ENCODE assay signal across 26 cellular contexts in genomic region chr13:105952233-105952767, GRCh38.
DNase-seq lines count a peak whose midpoint lies in the region; ATAC-seq, FAIRE-seq and TF ChIP-seq lines count a peak whose summit lies in the region.
"Had no signal": no experiment of that assay in that cellular context is flagged by ENCODE, and none has a peak within 500 bp of the region (broad histone marks: within the 10 kb centered on the region; RNA-seq: fewer than 3 reads in every experiment).

No MANE protein-coding gene starts in this region.

- H3K4me2 ChIP-seq in GM12878 (ENCODE audit: control insufficient read depth, insufficient read depth) = no peak overlapping the region
- H3K4me2 ChIP-seq: hepatocyte had no signal

- no peak for TF ChIP-seq POLR2A in GM12878 (IDR thresholded peaks at IDR 0.05; ENCODE audit: low read depth, low read length)

- no peaks in the 10 kb centered on the region for H3K9me3 Mint-ChIP-seq in activated naive CD4-positive, alpha-beta T cell treated with anti-CD3 and anti-CD28 coated beads for 36 hours
- no peaks in the 10 kb centered on the region for H3K9me3 Mint-ChIP-seq in activated naive CD8-positive, alpha-beta T cell treated with anti-CD3 and anti-CD28 coated beads for 36 hours
- H3K9me3 Mint-ChIP-seq: activated CD4-positive, alpha-beta memory T cell treated with anti-CD3 and anti-CD28 coated beads for 36 hours; activated T-helper 2 cell treated with anti-CD3 and anti-CD28 coated beads, Interferon-gamma antibody, Interleukin-2, Interleukin-4, amounts not matched to agents 10 μg/mL and 5 μg/mL and 100 μg/mL, durations not matched to agents 14 hours and 24 hours and 36 hours had no signal

- no peak overlapping the region for H3K9ac ChIP-seq in GM12878 (ENCODE audit: control insufficient read depth, insufficient read depth, low read length)

- H3K9me3 ChIP-seq in GM12878 (replicated peaks; ENCODE audit: control insufficient read depth, insufficient read depth, low read length) = no peaks in the 10 kb centered on the region
- H3K9me3 ChIP-seq: ascending aorta, esophagus squamous epithelium, upper lobe of left lung had no signal

- H3K27me3 Mint-ChIP-seq in activated naive CD4-positive, alpha-beta T cell treated with anti-CD3 and anti-CD28 coated beads for 36 hours (ENCODE audit: low read depth) = no peaks in the 10 kb centered on the region
- H3K27me3 Mint-ChIP-seq in activated naive CD8-positive, alpha-beta T cell treated with anti-CD3 and anti-CD28 coated beads for 36 hours = no peaks in the 10 kb centered on the region
- H3K27me3 Mint-ChIP-seq: activated CD4-positive, alpha-beta memory T cell treated with anti-CD3 and anti-CD28 coated beads for 36 hours; activated naive CD8-positive, alpha-beta T cell had no signal

- TF ChIP-seq CTCF in GM12878 (IDR thresholded peaks at IDR 0.05 in 2 of 3, conservative IDR thresholded peaks at IDR 0.05 in 1 of 3; ENCODE audit: control insufficient read depth in 2 of 3, extremely low read depth in 1 of 3, insufficient read depth in 1 of 3, low read depth in 3 of 3, low read length in 3 of 3) = no peak

- ATAC-seq in GM18858 (IDR thresholded peaks at IDR 0.05; ENCODE audit: unreplicated experiment) (peak; percentile 95), HG02798 (IDR thresholded peaks at IDR 0.05; ENCODE audit: poor library complexity, unreplicated experiment) (peak; percentile 63), HG03521 (IDR thresholded peaks at IDR 0.05; ENCODE audit: unreplicated experiment) (peak; percentile 69), GM12878 (peak; percentile 49; the same call in 2 of the 3 replicates)
- ATAC-seq: natural killer cell had no signal

- H3K4me1 ChIP-seq in GM12878 (ENCODE audit: control insufficient read depth, insufficient read depth, low read length) = no peaks in the 10 kb centered on the region
- H3K4me1 ChIP-seq: ascending aorta, upper lobe of left lung had no signal

- no peak overlapping the region for H3K4me3 ChIP-seq in GM12878
- H3K4me3 ChIP-seq: ascending aorta, esophagus squamous epithelium, hepatocyte, skin epidermis, upper lobe of left lung had no signal

- no peak overlapping the region for H3K27ac ChIP-seq in GM12878 (ENCODE audit: control insufficient read depth, insufficient read depth)
- H3K27ac ChIP-seq: ascending aorta, esophagus squamous epithelium, hepatocyte, skin epidermis, upper lobe of left lung had no signal

- TF ChIP-seq EP300 in GM12878 (IDR thresholded peaks at IDR 0.05; ENCODE audit: borderline replicate concordance in 1 of 2, control insufficient read depth in 1 of 2, low read depth in 2 of 2, low read length in 2 of 2) = no peak

- no peak overlapping the region for H3K4me3 Mint-ChIP-seq in activated naive CD4-positive, alpha-beta T cell treated with anti-CD3 and anti-CD28 coated beads for 36 hours
- H3K4me3 Mint-ChIP-seq in activated naive CD8-positive, alpha-beta T cell treated with anti-CD3 and anti-CD28 coated beads for 36 hours = no peak overlapping the region
- H3K4me3 Mint-ChIP-seq: activated CD4-positive, alpha-beta memory T cell treated with anti-CD3 and anti-CD28 coated beads for 36 hours; activated naive CD8-positive, alpha-beta T cell; CD14-positive monocyte; natural killer cell had no signal

- BruUV-seq in GM12878 (replicated peaks; lab: Mats Ljungman, UMichigan) = no TSS peak

- no peaks in the 10 kb centered on the region for H4K20me1 ChIP-seq in GM12878 (ENCODE audit: control insufficient read depth, insufficient read depth)

- intact Hi-C loops in GM12878 (cut with micrococcal nuclease; ENCODE audit: unreplicated experiment) = no loop called here
- intact Hi-C loops in activated naive CD4-positive, alpha-beta T cell treated with anti-CD3 and anti-CD28 coated beads for 36 hours (cut with micrococcal nuclease) = no loop called here

- no peaks in the 10 kb centered on the region for H3K4me1 Mint-ChIP-seq in activated naive CD4-positive, alpha-beta T cell treated with anti-CD3 and anti-CD28 coated beads for 36 hours (ENCODE audit: low read depth)
- no peaks in the 10 kb centered on the region for H3K4me1 Mint-ChIP-seq in activated naive CD8-positive, alpha-beta T cell treated with anti-CD3 and anti-CD28 coated beads for 36 hours
- H3K4me1 Mint-ChIP-seq: CD14-positive monocyte, natural killer cell had no signal

- H3K27me3 ChIP-seq in GM12878 (replicated peaks in 1 of 2; ENCODE audit: control insufficient read depth in 2 of 2, insufficient read depth in 2 of 2, low read length in 1 of 2) = no peaks in the 10 kb centered on the region
- H3K27me3 ChIP-seq: ascending aorta, esophagus squamous epithelium, hepatocyte, upper lobe of left lung had no signal

- POLR2A ChIA-PET in GM12878 (lab: Charles Lee) = no interaction called here

- H2AFZ ChIP-seq in GM12878 (ENCODE audit: control insufficient read depth, low read depth, low read length) = no peak overlapping the region
- H2AFZ ChIP-seq: hepatocyte had no signal

- no peaks in the 10 kb centered on the region for H3K36me3 Mint-ChIP-seq in activated naive CD4-positive, alpha-beta T cell treated with anti-CD3 and anti-CD28 coated beads for 36 hours (ENCODE audit: low read depth)
- no peaks in the 10 kb centered on the region for H3K36me3 Mint-ChIP-seq in activated naive CD8-positive, alpha-beta T cell treated with anti-CD3 and anti-CD28 coated beads for 36 hours
- H3K36me3 Mint-ChIP-seq: activated CD4-positive, alpha-beta memory T cell treated with anti-CD3 and anti-CD28 coated beads for 36 hours; activated naive CD8-positive, alpha-beta T cell; CD14-positive monocyte; natural killer cell had no signal

- SMC1A ChIA-PET in GM12878 (lab: Charles Lee; ENCODE audit: uncharacterized antibody, unreplicated experiment) = interaction anchor here (1.0 kb wide), 1 partner anchor 22 kb away, joined by 4 read pairs; no protein-coding TSS in a partner anchor

- no peak overlapping the region for H3K27ac Mint-ChIP-seq in activated naive CD4-positive, alpha-beta T cell treated with anti-CD3 and anti-CD28 coated beads for 36 hours
- no peak overlapping the region for H3K27ac Mint-ChIP-seq in activated naive CD8-positive, alpha-beta T cell treated with anti-CD3 and anti-CD28 coated beads for 36 hours
- H3K27ac Mint-ChIP-seq: activated CD4-positive, alpha-beta memory T cell treated with anti-CD3 and anti-CD28 coated beads for 36 hours; activated naive CD8-positive, alpha-beta T cell; activated T-helper 2 cell treated with anti-CD3 and anti-CD28 coated beads, Interferon-gamma antibody, Interleukin-2, Interleukin-4, amounts not matched to agents 10 μg/mL and 5 μg/mL and 100 μg/mL, durations not matched to agents 14 hours and 24 hours and 36 hours; CD14-positive monocyte; natural killer cell had no signal

- no peak for FAIRE-seq in GM12878 (lab: Jason Lieb, UNC)

- RAD21 ChIA-PET in GM12878 (lab: Charles Lee; ENCODE audit: unreplicated experiment) = no interaction called here

- in situ Hi-C loops in GM12878 (cut with MboI) = no loop called here

- H3K79me2 ChIP-seq in GM12878 (ENCODE audit: control insufficient read depth, insufficient read depth, low read length) = no peaks in the 10 kb centered on the region
- H3K79me2 ChIP-seq: hepatocyte had no signal

- TF ChIP-seq RAD21 in GM12878 (IDR thresholded peaks at IDR 0.05; ENCODE audit: insufficient read depth, low read depth, low read length) = no peak

- DNase-seq in GM12878 (ENCODE audit: low read depth, low spot score) (no peak), NCI-H128 (lab: John Stamatoyannopoulos, UW; ENCODE audit: unreplicated experiment) (no peak), NCI-H82 treated with DMSO at 0.1 percent for 48 hours (lab: John Stamatoyannopoulos, UW; ENCODE audit: unreplicated experiment) (no peak)
- DNase-seq in activated naive CD4-positive, alpha-beta T cell treated with anti-CD3 and anti-CD28 coated beads for 36 hours = no peak
- no peak for DNase-seq in activated naive CD8-positive, alpha-beta T cell treated with anti-CD3 and anti-CD28 coated beads for 36 hours
- DNase-seq: activated CD4-positive, alpha-beta memory T cell treated with anti-CD3 and anti-CD28 coated beads for 36 hours; activated CD4-positive, CD25-positive, alpha-beta regulatory T cell; Calu3; esophagus squamous epithelium; HCEC 1CT; natural killer cell; NCI-H1436; NCI-H2107; NCI-H510A treated with DMSO at 0.1 percent for 48 hours; Right ventricle myocardium superior; T1000; upper lobe of left lung had no signal

- CTCF ChIA-PET in GM12878 (lab: Yijun Ruan, JAX) = no interaction called here
- CTCF ChIA-PET in activated naive CD4-positive, alpha-beta T cell treated with anti-CD3 and anti-CD28 coated beads for 36 hours (lab: Charles Lee) = no interaction called here

- no peaks in the 10 kb centered on the region for H3K36me3 ChIP-seq in GM12878 (ENCODE audit: control insufficient read depth in 2 of 2, insufficient read depth in 2 of 2, low read length in 1 of 2)
- H3K36me3 ChIP-seq: ascending aorta, esophagus squamous epithelium, upper lobe of left lung had no signal

TF ChIP-seq in GM12878, 131 proteins besides CTCF, POLR2A, EP300 and RAD21:
- TF ChIP-seq RAD51 (IDR thresholded peaks at IDR 0.05) (no peak), SPI1 (IDR thresholded peaks at IDR 0.05; ENCODE audit: borderline replicate concordance, insufficient read depth, low read depth, low read length) (peak; percentile 83)
